1 cellular context compared by ENCODE assay signal in genomic region chr1:36124404-36125128, GRCh38.
TF ChIP-seq lines count a peak whose summit lies in the region.

No MANE protein-coding gene starts in this region.

TF ChIP-seq in HepG2, 621 proteins besides CTCF, POLR2A, EP300 and RAD21:
- TF ChIP-seq E2F2 (CRISPR knock-in tag; IDR thresholded peaks at IDR 0.05; ENCODE audit: borderline replicate concordance): no peak
- no peak for TF ChIP-seq TFDP2 (CRISPR knock-in tag; IDR thresholded peaks at IDR 0.05)
- no peak for TF ChIP-seq HOXA3 (CRISPR knock-in tag; IDR thresholded peaks at IDR 0.05)
- no peak for TF ChIP-seq EHMT2 (IDR thresholded peaks at IDR 0.05; ENCODE audit: borderline replicate concordance, low read depth, low read length)
- no peak for TF ChIP-seq NBN (conservative IDR thresholded peaks at IDR 0.05)
- no peak for TF ChIP-seq ZNF777 (CRISPR knock-in tag; IDR thresholded peaks at IDR 0.05)
- no peak for TF ChIP-seq ZNF766 (CRISPR knock-in tag; IDR thresholded peaks at IDR 0.05; ENCODE audit: borderline replicate concordance)
- no peak for TF ChIP-seq HDAC2 (CRISPR knock-in tag; IDR thresholded peaks at IDR 0.05)
